10 cellular contexts compared by ENCODE assay signal in genomic region chr16:89155184-89155679, GRCh38. TPM values are rescaled to one million over a fixed set of nuclear protein-coding genes. Genes with fewer than 3 reads are reported as not detected.
DNase-seq lines count a peak whose midpoint lies in the region; ATAC-seq and TF ChIP-seq lines count a peak whose summit lies in the region.
"Had no signal": no experiment of that assay in that cellular context is flagged by ENCODE, and none has a peak within 500 bp of the region (broad histone marks: within the 10 kb centered on the region; RNA-seq: fewer than 3 reads in every experiment).

No MANE protein-coding gene starts in this region.

- H3K36me3 Mint-ChIP-seq in natural killer cell treated with Interleukin-12 subunit alpha and Interleukin-12 subunit beta and Interleukin-15 and Interleukin-18, amount 100 ng/mL, for 72 hours, result peaks cover 7% of the 10 kb centered on the region

- peaks cover 0 to 2% of the 10 kb centered on the region in 2 donors for H3K4me1 Mint-ChIP-seq in natural killer cell treated with Interleukin-12 subunit alpha and Interleukin-12 subunit beta and Interleukin-15 and Interleukin-18, amount 100 ng/mL, for 72 hours (ENCODE audit: low read depth in 2 of 2)
- H3K4me1 Mint-ChIP-seq: activated CD8-positive, alpha-beta memory T cell treated with anti-CD3 and anti-CD28 coated beads, Interleukin-2, amount 10 ng/mL, durations not matched to agents 7 days and 5 days had no signal

- no peak overlapping the region for H3K27ac Mint-ChIP-seq in natural killer cell treated with Interleukin-12 subunit alpha and Interleukin-12 subunit beta and Interleukin-15 and Interleukin-18, amount 100 ng/mL, for 72 hours
- H3K27ac Mint-ChIP-seq: activated CD8-positive, alpha-beta memory T cell treated with anti-CD3 and anti-CD28 coated beads, Interleukin-2, amount 10 ng/mL, durations not matched to agents 7 days and 5 days; stimulated activated naive CD8-positive, alpha-beta T cell treated with anti-CD3 and anti-CD28 coated beads, Interleukin-15, Interleukin-2, amounts not matched to agents 100 ng/mL and 50 ng/mL, for 24 hours had no signal

- DNase-seq in LHCN-M2 (ENCODE audit: low read depth) (peak; percentile 59), medulla oblongata (ENCODE audit: extremely low spot score) (peak; percentile 20), upper lobe of right lung (peak; percentile 82), OCI-M1 (lab: John Stamatoyannopoulos, UW) (no peak)
- DNase-seq in natural killer cell treated with Interleukin-12 subunit alpha and Interleukin-12 subunit beta and Interleukin-15 and Interleukin-18, amount 100 ng/mL, for 72 hours (ENCODE audit: low spot score), result no peak
- DNase-seq: activated CD8-positive, alpha-beta memory T cell treated with anti-CD3 and anti-CD28 coated beads, Interleukin-2, amount 10 ng/mL, durations not matched to agents 7 days and 5 days; KBM-7 had no signal

- H3K9me3 ChIP-seq in upper lobe of right lung, result no peaks in the 10 kb centered on the region

- H3K9me3 Mint-ChIP-seq in natural killer cell treated with Interleukin-12 subunit alpha and Interleukin-12 subunit beta and Interleukin-15 and Interleukin-18, amount 100 ng/mL, for 72 hours, result no peaks in the 10 kb centered on the region
- H3K9me3 Mint-ChIP-seq: stimulated activated naive CD8-positive, alpha-beta T cell treated with anti-CD3 and anti-CD28 coated beads, Interleukin-15, Interleukin-2, amounts not matched to agents 100 ng/mL and 50 ng/mL, for 24 hours had no signal

- no peak overlapping the region for H3K4me3 ChIP-seq in upper lobe of right lung

- H3K4me3 Mint-ChIP-seq in natural killer cell treated with Interleukin-12 subunit alpha and Interleukin-12 subunit beta and Interleukin-15 and Interleukin-18, amount 100 ng/mL, for 72 hours, result no peak overlapping the region
- H3K4me3 Mint-ChIP-seq: activated CD8-positive, alpha-beta memory T cell treated with anti-CD3 and anti-CD28 coated beads, Interleukin-2, amount 10 ng/mL, durations not matched to agents 7 days and 5 days; stimulated activated naive CD8-positive, alpha-beta T cell treated with anti-CD3 and anti-CD28 coated beads, Interleukin-15, Interleukin-2, amounts not matched to agents 100 ng/mL and 50 ng/mL, for 24 hours had no signal

- H3K27me3 Mint-ChIP-seq in natural killer cell treated with Interleukin-12 subunit alpha and Interleukin-12 subunit beta and Interleukin-15 and Interleukin-18, amount 100 ng/mL, for 72 hours, result no peaks in the 10 kb centered on the region
- H3K27me3 Mint-ChIP-seq: activated CD8-positive, alpha-beta memory T cell treated with anti-CD3 and anti-CD28 coated beads, Interleukin-2, amount 10 ng/mL, durations not matched to agents 7 days and 5 days; stimulated activated naive CD8-positive, alpha-beta T cell treated with anti-CD3 and anti-CD28 coated beads, Interleukin-15, Interleukin-2, amounts not matched to agents 100 ng/mL and 50 ng/mL, for 24 hours had no signal

- H3K36me3 ChIP-seq in upper lobe of right lung, result no peaks in the 10 kb centered on the region

- peaks cover 19% of the 10 kb centered on the region for H3K4me1 ChIP-seq in upper lobe of right lung

- peak overlapping the region; percentile 60 for H3K27ac ChIP-seq in upper lobe of right lung

- intact Hi-C loops in upper lobe of right lung (cut with DNase I), result no loop called here

- H3K27me3 ChIP-seq in upper lobe of right lung, result no peaks in the 10 kb centered on the region

- TF ChIP-seq CTCF in upper lobe of right lung (IDR thresholded peaks at IDR 0.05), result no peak

- ATAC-seq in esophagus mucosa (peak; percentile 2), upper lobe of right lung (peak; percentile 57), HG03521 (IDR thresholded peaks at IDR 0.05; ENCODE audit: unreplicated experiment) (no peak)
- no peak for ATAC-seq in natural killer cell treated with Interleukin-12 subunit alpha and Interleukin-12 subunit beta and Interleukin-15 and Interleukin-18, amount 100 ng/mL, for 72 hours
- ATAC-seq: activated CD8-positive, alpha-beta memory T cell treated with anti-CD3 and anti-CD28 coated beads, Interleukin-2, amount 10 ng/mL, durations not matched to agents 7 days and 5 days had no signal

RNA-seq across cellular contexts. Expression of gene CDH15, which starts 16.3 kb away (rescaled TPM):
- total RNA-seq in LHCN-M2 (2014; rRNA removed) (186 and 201 TPM in 2 replicates), esophagus mucosa (not detected), upper lobe of right lung (0.43 TPM)
- 129 TPM for polyA plus RNA-seq in LHCN-M2 (2012)
- not detected for total RNA-seq in natural killer cell treated with Interleukin-12 subunit alpha and Interleukin-12 subunit beta and Interleukin-15 and Interleukin-18, amount 100 ng/mL, for 72 hours
- total RNA-seq: activated CD8-positive, alpha-beta memory T cell treated with anti-CD3 and anti-CD28 coated beads, Interleukin-2, amount 10 ng/mL, durations not matched to agents 7 days and 5 days had no signal

RNA-seq across cellular contexts. Expression of gene SLC22A31, which starts 45.1 kb away (rescaled TPM):
- total RNA-seq in LHCN-M2 (2014; rRNA removed) (0.06 TPM in 1 of 2 replicates, not detected in the other), esophagus mucosa (not detected), upper lobe of right lung (136 TPM)
- polyA plus RNA-seq in LHCN-M2 (2012), result 0.11 TPM
- total RNA-seq in natural killer cell treated with Interleukin-12 subunit alpha and Interleukin-12 subunit beta and Interleukin-15 and Interleukin-18, amount 100 ng/mL, for 72 hours, result 1 to 10 TPM in 1 of 2 donors, under 1 TPM in 1; 0.53 to 1.2 TPM
- total RNA-seq: activated CD8-positive, alpha-beta memory T cell treated with anti-CD3 and anti-CD28 coated beads, Interleukin-2, amount 10 ng/mL, durations not matched to agents 7 days and 5 days had no signal

Comparison
In these comparisons a context has a peak if more than half of its experiments do, and no peak if none do; other contexts are left out.
1. DNase-seq: peak in LHCN-M2 (single experiment), medulla oblongata (single experiment) and upper lobe of right lung (single experiment); none in natural killer cell treated with Interleukin-12 subunit alpha and Interleukin-12 subunit beta and Interleukin-15 and Interleukin-18, amount 100 ng/mL, for 72 hours (single experiment) and OCI-M1 (single experiment).
2. ATAC-seq: peak in esophagus mucosa (single experiment) and upper lobe of right lung (single experiment); none in natural killer cell treated with Interleukin-12 subunit alpha and Interleukin-12 subunit beta and Interleukin-15 and Interleukin-18, amount 100 ng/mL, for 72 hours (0 of 2) and HG03521 (single experiment).
3. RNA of gene CDH15, which starts 16.3 kb away (total RNA-seq): 186 to 201 TPM in LHCN-M2; 0.43 TPM in upper lobe of right lung (single experiment), not detected in esophagus mucosa (single experiment) and not detected in natural killer cell treated with Interleukin-12 subunit alpha and Interleukin-12 subunit beta and Interleukin-15 and Interleukin-18, amount 100 ng/mL, for 72 hours; every median in the first group is over 100 times any median in the second.
4. RNA of gene SLC22A31, which starts 45.1 kb away (total RNA-seq): 136 TPM in upper lobe of right lung (single experiment); 0.53 to 1.2 TPM in natural killer cell treated with Interleukin-12 subunit alpha and Interleukin-12 subunit beta and Interleukin-15 and Interleukin-18, amount 100 ng/mL, for 72 hours, 0.06 TPM in LHCN-M2 and not detected in esophagus mucosa (single experiment); every median in the first group is over 10 times any median in the second.